Comparison of ENCODE assay signal across 8 cellular contexts in genomic region chr17:47839899-47840741, GRCh38. TPM values are rescaled to one million over a fixed set of nuclear protein-coding genes. Genes with fewer than 3 reads are reported as not detected.
DNase-seq lines count a peak whose midpoint lies in the region; ATAC-seq, FAIRE-seq and TF ChIP-seq lines count a peak whose summit lies in the region.

No MANE protein-coding gene starts in this region.

- H3K27ac ChIP-seq in heart right ventricle (peak overlapping the region in 8 of 10 donors; percentile 65 to 89 (median 78)), GM12878 (ENCODE audit: control insufficient read depth, insufficient read depth) (peak overlapping the region; percentile 17; the same call in 1 of the 2 replicates), aorta (ENCODE audit: low read depth in 1 of 2, low read length in 2 of 2) (no peak overlapping the region)

- DNase-seq in heart right ventricle: no peak
- DNase-seq in left cardiac atrium: no peak
- DNase-seq in GM12878 (ENCODE audit: low read depth, low spot score): no peak
- DNase-seq in mesothelial cell of epicardium (ENCODE audit: low spot score in 2 of 2, unreplicated experiment in 2 of 2): no peak
- no peak for DNase-seq in aorta
- DNase-seq in HCEC 1CT: no peak
- no peak for DNase-seq in HEK293T (ENCODE audit: extremely low spot score)
- DNase-seq in OCI-M1 (lab: John Stamatoyannopoulos, UW): no peak

- H3K27me3 Mint-ChIP-seq in mesothelial cell of epicardium (ENCODE audit: low read depth): no peaks in the 10 kb centered on the region

- peaks cover 0 to 12% (median 9%) of the 10 kb centered on the region in 7 donors for H3K27me3 ChIP-seq in heart right ventricle
- H3K27me3 ChIP-seq in GM12878 (replicated peaks in 1 of 2; ENCODE audit: control insufficient read depth in 2 of 2, insufficient read depth in 2 of 2, low read length in 1 of 2): no peaks in the 10 kb centered on the region; a peak in 1 of 4 replicates
- H3K27me3 ChIP-seq in aorta (ENCODE audit: control insufficient read depth in 1 of 2, insufficient read depth in 2 of 2, low read length in 1 of 2): no peaks in the 10 kb centered on the region

- no peak for TF ChIP-seq POLR2A in GM12878 (IDR thresholded peaks at IDR 0.05; ENCODE audit: low read depth, low read length)

- TF ChIP-seq EP300 in GM12878 (IDR thresholded peaks at IDR 0.05; ENCODE audit: borderline replicate concordance in 1 of 2, control insufficient read depth in 1 of 2, low read depth in 2 of 2, low read length in 2 of 2): no peak

- no peaks in the 10 kb centered on the region for H3K79me2 ChIP-seq in GM12878 (ENCODE audit: control insufficient read depth, insufficient read depth, low read length)

- H4K20me1 ChIP-seq in GM12878 (ENCODE audit: control insufficient read depth, insufficient read depth): no peaks in the 10 kb centered on the region

- POLR2A ChIA-PET in GM12878 (lab: Charles Lee) (interaction anchor here (0.6 to 1.9 kb wide), 5 partner anchors 14 to 101 kb away, joined by 4 to 12 read pairs (median 5); partner anchors contain the start of genes OSBPL7, PNPO and SP2), HEK293T (lab: Yijun Ruan, JAX) (interaction anchor here (0.6 to 6.4 kb wide), 10 partner anchors 9 to 262 kb away, joined by 3 to 79 read pairs (median 5); partner anchors contain the start of genes LRRC46, MRPL10, OSBPL7 and PNPO)

- H3K4me1 ChIP-seq in heart right ventricle (peaks cover 0 to 48% (median 21%) of the 10 kb centered on the region in 9 donors), GM12878 (ENCODE audit: control insufficient read depth, insufficient read depth, low read length) (peaks cover 22% of the 10 kb centered on the region), aorta (ENCODE audit: control insufficient read depth in 1 of 2, insufficient read depth in 2 of 2, low read length in 2 of 2) (no peaks in the 10 kb centered on the region)

- SMC1A ChIA-PET in GM12878 (lab: Charles Lee; ENCODE audit: uncharacterized antibody, unreplicated experiment): interaction anchor here (0.8 to 13.1 kb wide), 10 partner anchors 9 to 178 kb away, joined by 3 to 231 read pairs (median 7); partner anchors contain the start of genes CDK5RAP3, PNPO and SP2

- H3K4me3 ChIP-seq in heart right ventricle (peak overlapping the region; percentile 63 to 92 (median 75)), GM12878 (peak overlapping the region; percentile 74), aorta (ENCODE audit: low read length in 2 of 2) (peak overlapping the region; percentile 36 to 54)

- peak overlapping the region; percentile 74 for H3K9ac ChIP-seq in GM12878 (ENCODE audit: control insufficient read depth, insufficient read depth, low read length)

- in situ Hi-C loops in GM12878 (cut with MboI): loop anchor here (5.0 to 10.0 kb wide), 3 partner anchors 52 to 785 kb away; partner anchors contain the start of gene HOXB9

- H3K36me3 ChIP-seq in heart right ventricle (peaks cover 0 to 37% (median 12%) of the 10 kb centered on the region in 9 donors), GM12878 (ENCODE audit: control insufficient read depth in 2 of 2, insufficient read depth in 2 of 2, low read length in 1 of 2) (no peaks in the 10 kb centered on the region), aorta (ENCODE audit: control insufficient read depth in 1 of 2, insufficient read depth in 2 of 2, low read length in 1 of 2) (no peaks in the 10 kb centered on the region)

- peak overlapping the region; percentile 91 for H2AFZ ChIP-seq in GM12878 (ENCODE audit: control insufficient read depth, low read depth, low read length)

- H3K27ac Mint-ChIP-seq in mesothelial cell of epicardium: peak overlapping the region; percentile 67

- no TSS peak for BruUV-seq in GM12878 (replicated peaks; lab: Mats Ljungman, UMichigan)

- H3K4me2 ChIP-seq in GM12878 (ENCODE audit: control insufficient read depth, insufficient read depth): peak overlapping the region; percentile 72

- RAD21 ChIA-PET in GM12878 (lab: Charles Lee; ENCODE audit: unreplicated experiment): interaction anchor here (1.0 to 7.7 kb wide), 9 partner anchors 49 to 191 kb away, joined by 3 to 206 read pairs (median 8); partner anchors contain the start of genes CDK5RAP3, KPNB1, PNPO and SP2

- TF ChIP-seq RAD21 in GM12878 (IDR thresholded peaks at IDR 0.05; ENCODE audit: insufficient read depth, low read depth, low read length): no peak

- peak overlapping the region; percentile 98 for H3K4me3 Mint-ChIP-seq in mesothelial cell of epicardium

- ATAC-seq in heart right ventricle (no peak), left cardiac atrium (no peak), GM12878 (no peak), aorta (ENCODE audit: low FRiP score) (no peak)

- TF ChIP-seq CTCF in heart right ventricle (IDR thresholded peaks at IDR 0.05): no peak
- TF ChIP-seq CTCF in GM12878 (IDR thresholded peaks at IDR 0.05 in 2 of 3, conservative IDR thresholded peaks at IDR 0.05 in 1 of 3; ENCODE audit: control insufficient read depth in 2 of 3, extremely low read depth in 1 of 3, insufficient read depth in 1 of 3, low read depth in 3 of 3, low read length in 3 of 3): no peak
- TF ChIP-seq CTCF in mesothelial cell of epicardium (IDR thresholded peaks at IDR 0.05; ENCODE audit: unreplicated experiment): no peak

- intact Hi-C loops in heart right ventricle (cut with DNase I) (loop anchor here (2.0 to 10.0 kb wide), 10 partner anchors 51 to 265 kb away; partner anchors contain the start of genes CDK5RAP3 (in 4 of the 10), PNPO (in 4 of the 10), CBX1 (in 1 of the 10) and SNX11 (in 1 of the 10)), left cardiac atrium (cut with DNase I) (loop anchor here (2.0 to 10.0 kb wide), 3 partner anchors 105 to 131 kb away; partner anchors contain the start of genes CDK5RAP3 (in 1 of the 2) and PNPO (in 1 of the 2)), GM12878 (cut with micrococcal nuclease; ENCODE audit: unreplicated experiment) (loop anchor here (2.0 kb wide), 1 partner anchor 101 kb away; the partner anchor contains the start of gene PNPO), aorta (cut with DNase I) (loop anchor here (2.0 to 5.0 kb wide), 4 partner anchors 49 to 182 kb away; partner anchors contain the start of gene CDK5RAP3 (in 2 of the 2))

- H3K9me3 Mint-ChIP-seq in mesothelial cell of epicardium: no peaks in the 10 kb centered on the region

- peaks cover 48% of the 10 kb centered on the region for H3K4me1 Mint-ChIP-seq in mesothelial cell of epicardium

- H3K9me3 ChIP-seq in heart right ventricle: no peaks in the 10 kb centered on the region
- H3K9me3 ChIP-seq in GM12878 (replicated peaks; ENCODE audit: control insufficient read depth, insufficient read depth, low read length): no peaks in the 10 kb centered on the region
- no peaks in the 10 kb centered on the region for H3K9me3 ChIP-seq in aorta (ENCODE audit: control insufficient read depth, low read length)

- CTCF ChIA-PET in GM12878 (lab: Yijun Ruan, JAX) (interaction anchor here (0.6 to 12.4 kb wide), 20 partner anchors 9 to 178 kb away, joined by 3 to 502 read pairs (median 4); partner anchors contain the start of genes CDK5RAP3, LRRC46, MRPL10 and OSBPL7), HEK293T (lab: Yijun Ruan, JAX) (interaction anchor here (0.6 to 11.6 kb wide), 5 partner anchors 9 to 107 kb away, joined by 3 to 355 read pairs (median 5); partner anchors contain the start of genes LRRC46, MRPL10 and SP2)

- H3K36me3 Mint-ChIP-seq in mesothelial cell of epicardium: peaks cover 8% of the 10 kb centered on the region

- no peak for FAIRE-seq in GM12878 (lab: Jason Lieb, UNC)

- 49 to 50% methylated on average over 17 of the region's 17 CpGs for WGBS in heart right ventricle, 2 donors
- 57% methylated on average over 17 of the region's 17 CpGs for WGBS in GM12878 (ENCODE audit: insufficient coverage, insufficient replicate concordance, low lambda C conversion rate, missing lambda C conversion rate)
- 43 to 44% methylated on average over 17 of the region's 17 CpGs for WGBS in aorta, 2 donors

RNA-seq across cellular contexts. Expression of gene SCRN2, which starts 1.0 kb away (rescaled TPM):
- total RNA-seq in heart right ventricle (10 to 100 TPM; 25.6 to 38.2 (median 34.5) TPM), left cardiac atrium (10 to 100 TPM; 32.2 to 33.6 TPM), GM12878 (2014; rRNA removed) (33.3 and 39.3 TPM in 2 replicates), GM12878 (2014; rRNA removed; fragmentation: Illumina TruSeq; extraction: Trizol) (13.5 TPM in 2 replicates), GM12878 (2021) (28.9 and 30.5 TPM in 2 replicates), mesothelial cell of epicardium (49.7 to 50.7 TPM (median 50.7 TPM) in 3 replicates), aorta (10 to 100 TPM; 19.3 to 37.6 TPM)
- polyA plus RNA-seq in heart right ventricle (10 to 100 TPM; 20.6 to 82.5 TPM), GM12878 (2011; rRNA removed) (9.7 and 15.4 TPM in 2 replicates), GM12878 (2014; fragmentation: Illumina TruSeq; extraction: Trizol) (3.0 and 10.8 TPM in 2 replicates), GM12878 (2014; fragmentation: Nextera tagmentation; extraction: Ambion mirVana) (1 to 10 TPM in 1 of 2 experiments, under 1 TPM in 1; 0.34 to 1.9 TPM), GM12878 (2014; rRNA removed) (32.7 and 33.4 TPM in 2 replicates), GM12878 (2016; fragmentation: Nextera tagmentation; extraction: Ambion mirVana) (10 to 100 TPM; 24.8 to 29.9 TPM), aorta (10 to 100 TPM; 21.2 to 64.1 TPM)
- total RNA-seq in GM12878 (2013; cell fraction: nucleolus; rRNA removed): 53.1 and 65.3 TPM in 2 replicates
- polyA plus RNA-seq in GM12878 (2011; ENCODE audit: low read depth): 12.7 TPM
- 28.5 and 36.7 TPM in 2 replicates for polyA plus RNA-seq in GM12878 (2011; cell fraction: cytosol; rRNA removed)
- 140 and 158 TPM in 2 replicates for polyA plus RNA-seq in GM12878 (2011; cell fraction: nucleus; rRNA removed)
- polyA plus RNA-seq in GM12878 (2012): 28.3 and 28.5 TPM in 2 replicates
- polyA minus RNA-seq in GM12878 (2011; rRNA and poly(A)+ RNA removed): 9.4 and 24.8 TPM in 2 replicates
- 8.5 and 8.6 TPM in 2 replicates for polyA minus RNA-seq in GM12878 (2011; cell fraction: cytosol; rRNA and poly(A)+ RNA removed)
- 31.2 and 38.5 TPM in 2 replicates for polyA minus RNA-seq in GM12878 (2011; cell fraction: nucleus; rRNA and poly(A)+ RNA removed)

RNA-seq across cellular contexts. Expression of gene LRRC46, which starts 8.7 kb away (rescaled TPM):
- total RNA-seq in heart right ventricle: under 1 TPM in 7 of 10 donors, not detected in 3; 0.14 to 0.53 (median 0.34) TPM
- under 1 TPM; 0.19 to 0.95 TPM for polyA plus RNA-seq in heart right ventricle
- total RNA-seq in left cardiac atrium: not detected
- total RNA-seq in GM12878 (2013; cell fraction: nucleolus; rRNA removed): not detected in 2 replicates
- total RNA-seq in GM12878 (2014; rRNA removed): 0.16 and 0.23 TPM in 2 replicates
- 0.22 and 0.37 TPM in 2 replicates for total RNA-seq in GM12878 (2014; rRNA removed; fragmentation: Illumina TruSeq; extraction: Trizol)
- 0.38 and 0.53 TPM in 2 replicates for total RNA-seq in GM12878 (2021)
- 0.42 TPM for polyA plus RNA-seq in GM12878 (2011; ENCODE audit: low read depth)
- 0.35 and 0.39 TPM in 2 replicates for polyA plus RNA-seq in GM12878 (2011; rRNA removed)
- 0.28 and 0.45 TPM in 2 replicates for polyA plus RNA-seq in GM12878 (2011; cell fraction: cytosol; rRNA removed)
- polyA plus RNA-seq in GM12878 (2011; cell fraction: nucleus; rRNA removed): 0.67 and 0.89 TPM in 2 replicates
- 0.34 and 0.35 TPM in 2 replicates for polyA plus RNA-seq in GM12878 (2012)
- 1.0 and 2.8 TPM in 2 replicates for polyA plus RNA-seq in GM12878 (2014; fragmentation: Illumina TruSeq; extraction: Trizol)
- under 1 TPM in 1 of 2 experiments, not detected in 1; 0.15 TPM for polyA plus RNA-seq in GM12878 (2014; fragmentation: Nextera tagmentation; extraction: Ambion mirVana)
- polyA plus RNA-seq in GM12878 (2014; rRNA removed): 0.29 and 0.72 TPM in 2 replicates
- polyA plus RNA-seq in GM12878 (2016; fragmentation: Nextera tagmentation; extraction: Ambion mirVana): 1 to 10 TPM; 1.7 to 1.8 TPM
- polyA minus RNA-seq in GM12878 (2011; rRNA and poly(A)+ RNA removed): 0.31 and 0.37 TPM in 2 replicates
- polyA minus RNA-seq in GM12878 (2011; cell fraction: cytosol; rRNA and poly(A)+ RNA removed): not detected in 2 replicates
- 0.48 TPM in 1 of 2 replicates, not detected in the other for polyA minus RNA-seq in GM12878 (2011; cell fraction: nucleus; rRNA and poly(A)+ RNA removed)
- total RNA-seq in mesothelial cell of epicardium: 0.16 TPM in 1 of 3 replicates, not detected in the others
- total RNA-seq in aorta: under 1 TPM in 1 of 2 donors, not detected in 1; 0.51 TPM
- under 1 TPM in 1 of 2 donors, not detected in 1; 0.87 TPM for polyA plus RNA-seq in aorta

RNA-seq across cellular contexts. Expression of gene MRPL10, which starts 8.8 kb away (rescaled TPM):
- 10 to 100 TPM; 44.8 to 72.3 (median 62.9) TPM for total RNA-seq in heart right ventricle
- 10 to 100 TPM; 44.2 to 63.6 TPM for polyA plus RNA-seq in heart right ventricle
- total RNA-seq in left cardiac atrium: 10 to 100 TPM; 33.9 to 38.8 TPM
- 16.1 and 17.5 TPM in 2 replicates for total RNA-seq in GM12878 (2013; cell fraction: nucleolus; rRNA removed)
- 56.6 and 56.9 TPM in 2 replicates for total RNA-seq in GM12878 (2014; rRNA removed)
- 32.7 and 35.6 TPM in 2 replicates for total RNA-seq in GM12878 (2014; rRNA removed; fragmentation: Illumina TruSeq; extraction: Trizol)
- total RNA-seq in GM12878 (2021): 44.6 and 44.8 TPM in 2 replicates
- 31.9 TPM for polyA plus RNA-seq in GM12878 (2011; ENCODE audit: low read depth)
- 37.1 and 61.9 TPM in 2 replicates for polyA plus RNA-seq in GM12878 (2011; rRNA removed)
- 90.0 and 112 TPM in 2 replicates for polyA plus RNA-seq in GM12878 (2011; cell fraction: cytosol; rRNA removed)
- 48.9 and 49.8 TPM in 2 replicates for polyA plus RNA-seq in GM12878 (2011; cell fraction: nucleus; rRNA removed)
- polyA plus RNA-seq in GM12878 (2012): 40.6 and 55.5 TPM in 2 replicates
- 22.4 and 48.3 TPM in 2 replicates for polyA plus RNA-seq in GM12878 (2014; fragmentation: Illumina TruSeq; extraction: Trizol)
- 10 to 100 TPM; 18.9 to 22.3 TPM for polyA plus RNA-seq in GM12878 (2014; fragmentation: Nextera tagmentation; extraction: Ambion mirVana)
- 46.1 and 50.7 TPM in 2 replicates for polyA plus RNA-seq in GM12878 (2014; rRNA removed)
- 10 to 100 TPM; 46.3 to 49.1 TPM for polyA plus RNA-seq in GM12878 (2016; fragmentation: Nextera tagmentation; extraction: Ambion mirVana)
- 81.3 and 114 TPM in 2 replicates for polyA minus RNA-seq in GM12878 (2011; rRNA and poly(A)+ RNA removed)
- 28.9 and 35.2 TPM in 2 replicates for polyA minus RNA-seq in GM12878 (2011; cell fraction: cytosol; rRNA and poly(A)+ RNA removed)
- polyA minus RNA-seq in GM12878 (2011; cell fraction: nucleus; rRNA and poly(A)+ RNA removed): 13.5 and 24.3 TPM in 2 replicates
- total RNA-seq in mesothelial cell of epicardium: 41.0 to 46.5 TPM (median 45.6 TPM) in 3 replicates
- total RNA-seq in aorta: 10 to 100 TPM; 21.6 to 28.6 TPM
- polyA plus RNA-seq in aorta: 10 to 100 TPM; 34.4 to 42.2 TPM

RNA-seq across cellular contexts. Expression of gene SP6, which starts 10.8 kb away (rescaled TPM):
- under 1 TPM; 0.05 to 0.51 (median 0.20) TPM for total RNA-seq in heart right ventricle
- polyA plus RNA-seq in heart right ventricle: 1 to 10 TPM in 1 of 2 donors, under 1 TPM in 1; 0.22 to 1.9 TPM
- total RNA-seq in left cardiac atrium: under 1 TPM; 0.24 to 0.50 TPM
- total RNA-seq in GM12878 (2013; cell fraction: nucleolus; rRNA removed): 0.21 and 0.34 TPM in 2 replicates
- not detected in 2 replicates for total RNA-seq in GM12878 (2014; rRNA removed)
- 0.05 TPM in 1 of 2 replicates, not detected in the other for total RNA-seq in GM12878 (2014; rRNA removed; fragmentation: Illumina TruSeq; extraction: Trizol)
- total RNA-seq in GM12878 (2021): 0.05 TPM in 1 of 2 replicates, not detected in the other
- not detected for polyA plus RNA-seq in GM12878 (2011; ENCODE audit: low read depth)
- 0.03 and 0.05 TPM in 2 replicates for polyA plus RNA-seq in GM12878 (2011; rRNA removed)
- polyA plus RNA-seq in GM12878 (2011; cell fraction: cytosol; rRNA removed): 0.05 and 0.07 TPM in 2 replicates
- 0.12 TPM in 2 replicates for polyA plus RNA-seq in GM12878 (2011; cell fraction: nucleus; rRNA removed)
- polyA plus RNA-seq in GM12878 (2012): 0.08 and 0.09 TPM in 2 replicates
- polyA plus RNA-seq in GM12878 (2014; fragmentation: Illumina TruSeq; extraction: Trizol): not detected in 2 replicates
- polyA plus RNA-seq in GM12878 (2014; fragmentation: Nextera tagmentation; extraction: Ambion mirVana): not detected
- 0.06 TPM in 1 of 2 replicates, not detected in the other for polyA plus RNA-seq in GM12878 (2014; rRNA removed)
- under 1 TPM in 1 of 2 experiments, not detected in 1; 0.15 TPM for polyA plus RNA-seq in GM12878 (2016; fragmentation: Nextera tagmentation; extraction: Ambion mirVana)
- 0.21 TPM in 1 of 2 replicates, not detected in the other for polyA minus RNA-seq in GM12878 (2011; rRNA and poly(A)+ RNA removed)
- not detected in 2 replicates for polyA minus RNA-seq in GM12878 (2011; cell fraction: cytosol; rRNA and poly(A)+ RNA removed)
- polyA minus RNA-seq in GM12878 (2011; cell fraction: nucleus; rRNA and poly(A)+ RNA removed): 0.12 and 0.19 TPM in 2 replicates
- total RNA-seq in mesothelial cell of epicardium: 15.9 to 17.6 TPM (median 16.0 TPM) in 3 replicates
- under 1 TPM; 0.78 to 0.81 TPM for total RNA-seq in aorta
- under 1 TPM in 1 of 2 donors, not detected in 1; 0.25 TPM for polyA plus RNA-seq in aorta

RNA-seq across cellular contexts. Expression of gene OSBPL7, which starts 18.5 kb away (rescaled TPM):
- 1 to 10 TPM; 2.8 to 8.7 (median 5.1) TPM for total RNA-seq in heart right ventricle
- polyA plus RNA-seq in heart right ventricle: 1 to 10 TPM; 3.1 to 9.6 TPM
- total RNA-seq in left cardiac atrium: 1 to 10 TPM; 4.5 to 5.4 TPM
- total RNA-seq in GM12878 (2013; cell fraction: nucleolus; rRNA removed): 63.2 and 64.3 TPM in 2 replicates
- total RNA-seq in GM12878 (2014; rRNA removed): 8.4 and 9.9 TPM in 2 replicates
- 4.0 and 5.7 TPM in 2 replicates for total RNA-seq in GM12878 (2014; rRNA removed; fragmentation: Illumina TruSeq; extraction: Trizol)
- 14.2 and 16.1 TPM in 2 replicates for total RNA-seq in GM12878 (2021)
- polyA plus RNA-seq in GM12878 (2011; ENCODE audit: low read depth): 3.9 TPM
- 4.7 and 9.9 TPM in 2 replicates for polyA plus RNA-seq in GM12878 (2011; rRNA removed)
- 7.8 and 11.8 TPM in 2 replicates for polyA plus RNA-seq in GM12878 (2011; cell fraction: cytosol; rRNA removed)
- 205 and 247 TPM in 2 replicates for polyA plus RNA-seq in GM12878 (2011; cell fraction: nucleus; rRNA removed)
- 12.7 and 12.9 TPM in 2 replicates for polyA plus RNA-seq in GM12878 (2012)
- polyA plus RNA-seq in GM12878 (2014; fragmentation: Illumina TruSeq; extraction: Trizol): 2.4 and 5.3 TPM in 2 replicates
- polyA plus RNA-seq in GM12878 (2014; fragmentation: Nextera tagmentation; extraction: Ambion mirVana): under 1 TPM; 0.50 to 0.82 TPM
- 14.0 and 18.4 TPM in 2 replicates for polyA plus RNA-seq in GM12878 (2014; rRNA removed)
- polyA plus RNA-seq in GM12878 (2016; fragmentation: Nextera tagmentation; extraction: Ambion mirVana): 1 to 10 TPM; 6.3 to 7.2 TPM
- 9.4 and 19.1 TPM in 2 replicates for polyA minus RNA-seq in GM12878 (2011; rRNA and poly(A)+ RNA removed)
- 6.3 and 6.9 TPM in 2 replicates for polyA minus RNA-seq in GM12878 (2011; cell fraction: cytosol; rRNA and poly(A)+ RNA removed)
- polyA minus RNA-seq in GM12878 (2011; cell fraction: nucleus; rRNA and poly(A)+ RNA removed): 46.7 and 51.1 TPM in 2 replicates
- total RNA-seq in mesothelial cell of epicardium: 21.7 to 25.1 TPM (median 22.0 TPM) in 3 replicates
- total RNA-seq in aorta: 10 to 100 TPM; 10.7 to 21.1 TPM
- polyA plus RNA-seq in aorta: 10 to 100 TPM in 1 of 2 donors, 1 to 10 TPM in 1; 8.9 to 20.1 TPM

Comparison
In these comparisons a context has a peak if more than half of its experiments do, and no peak if none do; other contexts are left out.
1. H3K27ac ChIP-seq: peak in heart right ventricle (8 of 10) and GM12878 (single experiment); none in aorta (0 of 2).
2. Peak in every context shown above with its lines, with median percentiles within 50 percentile points of each other: H3K4me3 ChIP-seq.